Comparison of ENCODE assay signal across 8 cellular contexts in the genomic region with DNA sequence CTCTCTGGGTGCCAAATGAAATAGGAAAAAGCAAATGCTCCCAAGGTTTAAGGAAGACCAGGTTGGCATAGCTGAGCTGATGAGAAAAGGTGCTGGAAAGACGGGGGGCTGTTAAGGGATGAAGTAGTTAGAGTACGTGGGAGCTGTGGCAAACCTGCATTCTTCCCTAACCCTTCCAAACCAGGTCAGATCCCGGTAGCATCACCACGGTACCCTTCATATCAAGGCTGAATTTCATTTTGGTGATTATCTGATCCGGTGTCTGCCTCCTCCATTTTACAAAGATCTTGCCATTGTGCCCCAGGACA.
A peak's percentile ranks its signal among the peaks of the same experiment; 100 is the strongest.
DNase-seq lines count a peak whose midpoint lies in the region; ATAC-seq and TF ChIP-seq lines count a peak whose summit lies in the region.

No MANE protein-coding gene starts in this region.

- H3K36me3 Mint-ChIP-seq in activated CD4-positive, alpha-beta T cell treated with anti-CD3 and anti-CD28 coated beads, Interleukin-2, amount 10 ng/mL, durations not matched to agents 7 days and 5 days (ENCODE audit: low read depth), result no peaks in the 10 kb centered on the region

- peak overlapping the region; percentile 91 for H3K9ac ChIP-seq in mesenchymal stem cell (ENCODE audit: low read length)

- peak overlapping the region; percentile 52 for H4K91ac ChIP-seq in mesenchymal stem cell (ENCODE audit: low read length)

- intact Hi-C loops in tibial artery (cut with DNase I; ENCODE audit: low total_unique reads), result loop anchor here (2.0 to 10.0 kb wide), 2 partner anchors 47 to 67 kb away; no protein-coding TSS in a partner anchor

- H3K4me3 Mint-ChIP-seq in activated CD4-positive, alpha-beta T cell treated with anti-CD3 and anti-CD28 coated beads, Interleukin-2, amount 10 ng/mL, durations not matched to agents 7 days and 5 days, result peak overlapping the region; percentile 70

- H3K27me3 ChIP-seq in mesenchymal stem cell (ENCODE audit: control insufficient read depth in 1 of 2, insufficient read depth in 1 of 2, low read length in 2 of 2) (no peaks in the 10 kb centered on the region), tibial artery (no peaks in the 10 kb centered on the region)

- H3K27me3 Mint-ChIP-seq in activated CD4-positive, alpha-beta T cell treated with anti-CD3 and anti-CD28 coated beads, Interleukin-2, amount 10 ng/mL, durations not matched to agents 7 days and 5 days, result no peaks in the 10 kb centered on the region

- no peak for TF ChIP-seq CTCF in astrocyte of the spinal cord (IDR thresholded peaks at IDR 0.05; ENCODE audit: low read depth, low read length)
- no peak for TF ChIP-seq CTCF in tibial artery (IDR thresholded peaks at IDR 0.05)

- peak overlapping the region in 1 of 2 experiments; percentile 6 for H3K4ac ChIP-seq in mesenchymal stem cell (ENCODE audit: low read depth in 1 of 2, low read length in 2 of 2)

- CTCF ChIA-PET in activated CD4-positive, alpha-beta T cell treated with anti-CD3 and anti-CD28 coated beads, Interleukin-2, amount 10 ng/mL, durations not matched to agents 7 days and 5 days (lab: Charles Lee), result interaction anchor here (1.0 to 1.3 kb wide), 4 partner anchors 8 to 70 kb away, joined by 3 to 4 read pairs (median 3); no protein-coding TSS in a partner anchor

- peak overlapping the region; percentile 16 for H2AFZ ChIP-seq in mesenchymal stem cell (ENCODE audit: low read depth, low read length)

- H3K14ac ChIP-seq in mesenchymal stem cell (ENCODE audit: low read length in 2 of 2), result no peak overlapping the region

- H2BK5ac ChIP-seq in mesenchymal stem cell (ENCODE audit: low read depth, low read length, poor library complexity, severe bottlenecking), result no peak overlapping the region

- in situ Hi-C loops in astrocyte of the spinal cord (cut with HindIII; ENCODE audit: low sequenced_read_pairs), result no loop called here

- peaks cover 49% of the 10 kb centered on the region for H3K4me1 Mint-ChIP-seq in activated CD4-positive, alpha-beta T cell treated with anti-CD3 and anti-CD28 coated beads, Interleukin-2, amount 10 ng/mL, durations not matched to agents 7 days and 5 days

- POLR2A ChIA-PET in activated CD4-positive, alpha-beta T cell treated with anti-CD3 and anti-CD28 coated beads, Interleukin-2, amount 10 ng/mL, durations not matched to agents 7 days and 5 days (lab: Charles Lee), result interaction anchor here (0.5 to 0.6 kb wide), 2 partner anchors 71 to 80 kb away, joined by 3 read pairs; no protein-coding TSS in a partner anchor

- peak overlapping the region; percentile 80 for H2BK15ac ChIP-seq in mesenchymal stem cell (ENCODE audit: low read depth, poor library complexity, severe bottlenecking)

- 39% methylated on average over 5 of the region's 5 CpGs for WGBS in mesenchymal stem cell

- H3K4me2 ChIP-seq in mesenchymal stem cell (ENCODE audit: low read length, poor library complexity, severe bottlenecking), result peak overlapping the region; percentile 84

- H3K9me3 ChIP-seq in mesenchymal stem cell (ENCODE audit: control insufficient read depth, low read length), result no peaks in the 10 kb centered on the region
- H3K9me3 ChIP-seq in tibial artery, result no peaks in the 10 kb centered on the region

- H3K27ac ChIP-seq in mesenchymal stem cell (ENCODE audit: low read length, poor library complexity, severe bottlenecking) (peak overlapping the region; percentile 47), tibial artery (peak overlapping the region; percentile 70 to 87)

- peak overlapping the region; percentile 70 to 85 for H3K18ac ChIP-seq in mesenchymal stem cell (ENCODE audit: low read depth in 1 of 2, low read length in 2 of 2)

- no peaks in the 10 kb centered on the region for H3K79me1 ChIP-seq in mesenchymal stem cell (replicated peaks; ENCODE audit: low read length, poor library complexity, severe bottlenecking)

- peak overlapping the region; percentile 81 for H3K27ac Mint-ChIP-seq in activated CD4-positive, alpha-beta T cell treated with anti-CD3 and anti-CD28 coated beads, Interleukin-2, amount 10 ng/mL, durations not matched to agents 7 days and 5 days

- no peak for DNase-seq in activated CD4-positive, alpha-beta T cell treated with anti-CD3 and anti-CD28 coated beads, Interleukin-2, amount 10 ng/mL, durations not matched to agents 7 days and 5 days
- no peak for DNase-seq in activated CD4-positive, alpha-beta T cell treated with anti-CD3 and anti-CD28 coated beads for 1 hour
- DNase-seq in astrocyte of the spinal cord (ENCODE audit: low read depth, low spot score) (no peak), mesenchymal stem cell (no peak), tibial artery (no peak), AG20443 (ENCODE audit: low spot score) (no peak)

- ATAC-seq in HG03280 (IDR thresholded peaks at IDR 0.05; ENCODE audit: unreplicated experiment) (no peak), HG03039 (IDR thresholded peaks at IDR 0.05; ENCODE audit: unreplicated experiment) (no peak)

- no peaks in the 10 kb centered on the region for H3K9me3 Mint-ChIP-seq in activated CD4-positive, alpha-beta T cell treated with anti-CD3 and anti-CD28 coated beads, Interleukin-2, amount 10 ng/mL, durations not matched to agents 7 days and 5 days

- H3K4me3 ChIP-seq in astrocyte of the spinal cord (ENCODE audit: low read depth, low read length) (peak overlapping the region; percentile 41), mesenchymal stem cell (ENCODE audit: insufficient read depth in 1 of 2, low read depth in 1 of 2, low read length in 2 of 2) (peak overlapping the region; percentile 28 to 75), tibial artery (peak overlapping the region; percentile 45 to 46)

- H2BK12ac ChIP-seq in mesenchymal stem cell (ENCODE audit: low read length in 2 of 2), result peak overlapping the region; percentile 94 to 99

- peaks cover 21% of the 10 kb centered on the region for H3K4me1 ChIP-seq in mesenchymal stem cell (ENCODE audit: control insufficient read depth, insufficient read depth, low read depth, low read length)
- H3K4me1 ChIP-seq in tibial artery, result peaks cover 0 to 27% (median 14%) of the 10 kb centered on the region in 4 donors

- peak overlapping the region; percentile 56 for H2AK5ac ChIP-seq in mesenchymal stem cell (ENCODE audit: low read length, severe bottlenecking)

- peak overlapping the region; percentile 11 for H2BK120ac ChIP-seq in mesenchymal stem cell (ENCODE audit: low read depth, low read length)

- no peak overlapping the region for H3K23ac ChIP-seq in mesenchymal stem cell (ENCODE audit: low read length in 2 of 2)

- H3K36me3 ChIP-seq in mesenchymal stem cell (ENCODE audit: control insufficient read depth in 1 of 2, insufficient read depth in 2 of 2, low read depth in 1 of 2, low read length in 2 of 2) (no peaks in the 10 kb centered on the region), tibial artery (no peaks in the 10 kb centered on the region)

- peak overlapping the region; percentile 93 for H4K8ac ChIP-seq in mesenchymal stem cell (ENCODE audit: low read length)
